Comparison of ENCODE assay signal across 8 cellular contexts in the genomic region with DNA sequence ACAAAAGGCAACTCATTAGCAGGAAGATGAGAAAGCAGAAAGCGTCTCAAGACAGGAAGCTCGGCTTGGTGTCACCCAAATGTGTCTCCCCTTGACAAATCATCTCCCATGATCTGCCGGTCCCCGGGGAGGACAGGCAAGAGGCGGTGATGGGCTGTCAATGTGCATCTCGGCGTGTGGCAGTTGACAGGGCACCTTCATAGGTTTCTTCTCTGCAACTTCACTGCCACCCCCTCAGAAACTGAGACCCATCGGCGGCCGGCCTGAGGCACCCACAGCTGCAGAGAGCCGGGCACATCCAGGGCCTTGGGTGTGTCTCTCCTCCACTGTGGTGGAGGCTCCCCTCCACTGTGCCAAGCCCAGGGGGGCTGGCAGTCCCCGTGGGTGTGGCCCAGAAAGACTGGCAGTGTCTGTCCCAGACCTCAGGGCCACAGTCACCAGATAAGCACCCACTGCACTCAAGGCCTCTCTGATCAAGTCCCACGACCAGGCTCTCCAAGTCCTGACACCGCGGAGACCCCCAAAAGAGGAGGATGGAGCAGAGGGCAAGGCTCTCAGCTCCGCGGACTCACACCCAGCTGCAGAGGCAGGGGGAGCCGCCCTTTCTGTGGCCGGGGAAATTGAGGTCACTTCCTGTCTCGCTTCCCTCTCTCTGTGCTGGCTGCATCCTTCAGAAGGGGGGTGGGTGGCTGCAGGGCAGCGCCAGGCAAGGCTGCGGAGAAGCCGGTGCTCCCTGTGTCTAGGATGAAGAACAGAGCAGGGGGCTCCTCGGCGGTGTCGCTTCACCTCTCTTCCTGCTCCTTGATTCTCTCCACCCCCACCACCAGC. TPM values are rescaled to one million over a fixed set of nuclear protein-coding genes. Genes with fewer than 3 reads are reported as not detected.
DNase-seq lines count a peak whose midpoint lies in the region; ATAC-seq and TF ChIP-seq lines count a peak whose summit lies in the region.

No MANE protein-coding gene starts in this region.

- ATAC-seq in GM19467 (IDR thresholded peaks at IDR 0.05; ENCODE audit: unreplicated experiment) (peak; percentile 96), gastrocnemius medialis (no peak)

- H3K36me3 ChIP-seq in gastrocnemius medialis: no peaks in the 10 kb centered on the region

- intact Hi-C loops in gastrocnemius medialis (cut with DNase I; ENCODE audit: low total_unique reads): no loop called here

- H3K4me3 ChIP-seq in gastrocnemius medialis: peak overlapping the region; percentile 11 to 41 (median 38)

- H3K4me1 ChIP-seq in gastrocnemius medialis: peaks cover 0 to 14% of the 10 kb centered on the region in 2 donors

- no peak for TF ChIP-seq CTCF in gastrocnemius medialis (IDR thresholded peaks at IDR 0.05 in 4 of 5, conservative IDR thresholded peaks at IDR 0.05 in 1 of 5)

- H3K27ac ChIP-seq in gastrocnemius medialis: peak overlapping the region; percentile 60 to 67 (median 66)

- H3K9me3 ChIP-seq in gastrocnemius medialis: no peaks in the 10 kb centered on the region

- peak; percentile 67 for DNase-seq in Ammon's horn (ENCODE audit: low spot score)
- peak in 68 of 76 experiments; percentile 16 to 82 (median 64) for DNase-seq in HUDEP-2 (lab: John Stamatoyannopoulos, UW; ENCODE audit: unreplicated experiment in 76 of 76)
- peak; percentile 77 for DNase-seq in activated CD4-positive, alpha-beta T cell treated with anti-CD3 and anti-CD28 coated beads, Interleukin-2, amount 50 U/mL, for 1 hour
- peak; percentile 63 to 78 for DNase-seq in erythroblast (lab: John Stamatoyannopoulos, UW)
- peak; percentile 43 to 44 for DNase-seq in gastrocnemius medialis
- DNase-seq in middle frontal gyrus (ENCODE audit: extremely low spot score, low spot score): no peak
- DNase-seq in NCI-H2107 treated with DMSO at 0.1 percent for 48 hours (lab: John Stamatoyannopoulos, UW; ENCODE audit: unreplicated experiment): no peak

- in situ Hi-C loops in gastrocnemius medialis (cut with MboI; ENCODE audit: low sequenced_read_pairs in 4 of 4): no loop called here

- H3K27me3 ChIP-seq in gastrocnemius medialis: no peaks in the 10 kb centered on the region

- peak; percentile 88 for TF ChIP-seq POLR2A in erythroblast (IDR thresholded peaks at IDR 0.05; ENCODE audit: low read length)
- TF ChIP-seq POLR2A in gastrocnemius medialis (IDR thresholded peaks at IDR 0.05): peak; percentile 18 to 29

RNA-seq across cellular contexts. Expression of gene LBR, which starts 39.6 kb away (rescaled TPM):
- total RNA-seq in gastrocnemius medialis: 10 to 100 TPM; 16.5 to 19.8 (median 18.5) TPM

Comparison
In these comparisons a context has a peak if more than half of its experiments do, and no peak if none do; other contexts are left out.
1. DNase-seq: peak in Ammon's horn (single experiment), HUDEP-2 (68 of 76), activated CD4-positive, alpha-beta T cell treated with anti-CD3 and anti-CD28 coated beads, Interleukin-2, amount 50 U/mL, for 1 hour (single experiment), erythroblast (2 of 2) and gastrocnemius medialis (2 of 2); none in middle frontal gyrus (single experiment) and NCI-H2107 treated with DMSO at 0.1 percent for 48 hours (single experiment).